ENCODE assay signal across 18 cellular contexts in genomic region chr18:3610818-3611217, GRCh38.
A peak's percentile ranks its signal among the peaks of the same experiment; 100 is the strongest.
DNase-seq lines count a peak whose midpoint lies in the region; ATAC-seq and TF ChIP-seq lines count a peak whose summit lies in the region.
"Had no signal": no experiment of that assay in that cellular context is flagged by ENCODE, and none has a peak within 500 bp of the region (broad histone marks: within the 10 kb centered on the region; RNA-seq: fewer than 3 reads in every experiment).

No MANE protein-coding gene starts in this region.

- no peak overlapping the region for H3K56ac ChIP-seq in H9 (ENCODE audit: insufficient read length, low read depth, low read length)

- no peak overlapping the region for H3K4me3 ChIP-seq in AG04450 (ENCODE audit: low read depth, low read length)
- H3K4me3 ChIP-seq in RWPE2 (ENCODE audit: severe bottlenecking): no peak overlapping the region
- H3K4me3 ChIP-seq in fibroblast of lung (replicated peaks in 1 of 4; ENCODE audit: control extremely low read depth in 1 of 4, insufficient read depth in 1 of 4, low read depth in 3 of 4, low read length in 4 of 4): no peak overlapping the region
- H3K4me3 ChIP-seq: adrenal gland, gastrocnemius medialis had no signal

- no peak overlapping the region for H2BK12ac ChIP-seq in H9 (ENCODE audit: insufficient read length, low read depth, low read length)

- intact Hi-C loops in activated CD4-positive, alpha-beta memory T cell treated with anti-CD3 and anti-CD28 coated beads for 36 hours (cut with micrococcal nuclease): no loop called here

- no peak overlapping the region for H3K27ac Mint-ChIP-seq in H9
- no peak overlapping the region for H3K27ac Mint-ChIP-seq in activated CD4-positive, alpha-beta memory T cell treated with anti-CD3 and anti-CD28 coated beads for 36 hours

- no peak overlapping the region for H3T11ph ChIP-seq in H9 (ENCODE audit: low read length)

- no peak overlapping the region for H4K5ac ChIP-seq in H9 (ENCODE audit: insufficient read length, low read depth, low read length)

- H3K27ac ChIP-seq in AG04450 (ENCODE audit: low read depth, low read length) (peak overlapping the region; percentile 2), RWPE2 (ENCODE audit: poor library complexity, severe bottlenecking) (no peak overlapping the region), fibroblast of lung (ENCODE audit: insufficient read depth, low read length) (peak overlapping the region; percentile 22), H9 (ENCODE audit: insufficient read length, low read depth, low read length) (no peak overlapping the region)
- H3K27ac ChIP-seq: adrenal gland, gastrocnemius medialis had no signal

- H3K9me3 ChIP-seq in AG04450 (ENCODE audit: control insufficient read depth, insufficient read depth, low read length): no peaks in the 10 kb centered on the region
- no peaks in the 10 kb centered on the region for H3K9me3 ChIP-seq in RWPE2 (ENCODE audit: severe bottlenecking)
- H3K9me3 ChIP-seq in fibroblast of lung (ENCODE audit: control insufficient read depth, insufficient read depth, low read depth, low read length): no peaks in the 10 kb centered on the region
- no peaks in the 10 kb centered on the region for H3K9me3 ChIP-seq in H9 (ENCODE audit: control insufficient read depth, low read depth, low read length)
- H3K9me3 ChIP-seq: adrenal gland, gastrocnemius medialis had no signal

- POLR2A ChIA-PET in AG04450 (lab: Yijun Ruan, JAX): no interaction called here
- POLR2A ChIA-PET in activated CD4-positive, alpha-beta memory T cell treated with anti-CD3 and anti-CD28 coated beads for 36 hours (lab: Charles Lee): interaction anchor here (0.6 kb wide), 1 partner anchor 143 kb away, joined by 3 read pairs; no protein-coding TSS in a partner anchor

- no peaks in the 10 kb centered on the region for H3K23me2 ChIP-seq in H9 (ENCODE audit: insufficient read length, low read depth, low read length, poor library complexity, severe bottlenecking)

- H4K20me1 ChIP-seq in fibroblast of lung (ENCODE audit: control insufficient read depth, extremely low read depth, insufficient read depth, low read length) (no peaks in the 10 kb centered on the region), H9 (ENCODE audit: control insufficient read depth, insufficient read depth, insufficient read length) (no peaks in the 10 kb centered on the region)

- CTCF ChIA-PET in AG04450 (lab: Charles Lee): interaction anchor here (1.1 kb wide), 1 partner anchor 55 kb away, joined by 4 read pairs; no protein-coding TSS in a partner anchor
- CTCF ChIA-PET in activated CD4-positive, alpha-beta memory T cell treated with anti-CD3 and anti-CD28 coated beads for 36 hours (lab: Charles Lee): interaction anchor here (0.7 to 1.4 kb wide), 4 partner anchors 14 to 1527 kb away, joined by 3 to 5 read pairs (median 4); no protein-coding TSS in a partner anchor

- H3K79me2 ChIP-seq in fibroblast of lung (ENCODE audit: control insufficient read depth, insufficient read depth, low read length) (peaks cover 2% of the 10 kb centered on the region), H9 (ENCODE audit: insufficient read depth, low read length) (no peaks in the 10 kb centered on the region; the same call in 1 of the 2 replicates)

- H2BK15ac ChIP-seq in H9 (ENCODE audit: low read depth, low read length): no peak overlapping the region

- peaks cover 22 to 35% (median 23%) of the 10 kb centered on the region in 3 experiments for H3K36me3 Mint-ChIP-seq in H9 (ENCODE audit: insufficient read depth in 1 of 3, low read depth in 3 of 3)
- H3K36me3 Mint-ChIP-seq in activated CD4-positive, alpha-beta memory T cell treated with anti-CD3 and anti-CD28 coated beads for 36 hours: no peaks in the 10 kb centered on the region

- H3K4me1 ChIP-seq in RWPE2 (ENCODE audit: insufficient read depth, poor library complexity, severe bottlenecking) (peaks cover 7% of the 10 kb centered on the region), fibroblast of lung (ENCODE audit: control insufficient read depth, extremely low read depth, insufficient read depth, low read length) (peaks cover 8% of the 10 kb centered on the region), H9 (ENCODE audit: insufficient read depth, low read length) (peaks cover 6% of the 10 kb centered on the region; the same call in 1 of the 2 replicates)

- H2BK20ac ChIP-seq in H9 (ENCODE audit: low read depth, low read length, poor library complexity, severe bottlenecking): no peak overlapping the region

- peak; percentile 45; the same call in 1 of the 3 replicates for ATAC-seq in RWPE2 (ENCODE audit: low read depth)
- ATAC-seq in GM18498 (IDR thresholded peaks at IDR 0.05; ENCODE audit: unreplicated experiment): no peak
- ATAC-seq: gastrocnemius medialis had no signal

- no peak for TF ChIP-seq CTCF in AG04450 (IDR thresholded peaks at IDR 0.05; ENCODE audit: low read depth, low read length)
- TF ChIP-seq CTCF in RWPE2 (IDR thresholded peaks at IDR 0.05; ENCODE audit: poor library complexity, severe bottlenecking): no peak
- no peak for TF ChIP-seq CTCF in fibroblast of lung (conservative IDR thresholded peaks at IDR 0.05 in 1 of 2, IDR thresholded peaks at IDR 0.05 in 1 of 2; ENCODE audit: low read depth in 1 of 2, low read length in 2 of 2)
- no peak for TF ChIP-seq CTCF in H9 (conservative IDR thresholded peaks at IDR 0.05)

- no peak overlapping the region for H2AK5ac ChIP-seq in H9 (ENCODE audit: insufficient read length, low read length)

- H2AFZ ChIP-seq in fibroblast of lung (ENCODE audit: low read length) (no peak overlapping the region), H9 (ENCODE audit: low read length) (no peak overlapping the region)

- H2BK5ac ChIP-seq in H9 (ENCODE audit: insufficient read length, low read length): no peak overlapping the region

- no CpG with 5 or more reads among the region's 6 CpGs for WGBS in H9 (ENCODE audit: extremely low coverage, insufficient read length, low lambda C conversion rate)

- H4K91ac ChIP-seq in H9 (ENCODE audit: insufficient read length, low read depth, low read length): no peak overlapping the region

- H2BK120ac ChIP-seq in H9 (ENCODE audit: low read depth, low read length, poor library complexity, severe bottlenecking): no peak overlapping the region

- H3K9me3 Mint-ChIP-seq in H9: no peaks in the 10 kb centered on the region
- H3K9me3 Mint-ChIP-seq in activated CD4-positive, alpha-beta memory T cell treated with anti-CD3 and anti-CD28 coated beads for 36 hours: no peaks in the 10 kb centered on the region
- H3K9me3 Mint-ChIP-seq: dendritic cell treated with granulocyte-macrophage colony-stimulating factor and Interleukin-4, amounts not matched to agents 40 ng/mL and 50 ng/mL, for 4 days had no signal

- H3K9ac ChIP-seq in fibroblast of lung (ENCODE audit: insufficient read depth, low read length): no peak overlapping the region
- H3K9ac ChIP-seq in H9 (ENCODE audit: extremely low read depth, insufficient read length, low read length): no peak overlapping the region

- DNase-seq in AG04450 (ENCODE audit: low read depth, low spot score) (no peak), ELR (ENCODE audit: low read depth) (peak; percentile 53), RWPE2 (ENCODE audit: low spot score) (no peak), fibroblast of lung (ENCODE audit: low read depth in 2 of 2) (peak in 1 of 2 donors; percentile 70), H9 (no peak), retina (no peak)
- DNase-seq in activated CD4-positive, alpha-beta memory T cell treated with anti-CD3 and anti-CD28 coated beads for 36 hours: no peak
- DNase-seq: gastrocnemius medialis, islet precursor cell, KBM-7, NCI-H1048, NCI-H1930, NCI-H226, NCI-H774, nucleus accumbens had no signal

- peaks cover 28 to 34% of the 10 kb centered on the region in 2 experiments for H3K4me1 Mint-ChIP-seq in H9
- peaks cover 18% of the 10 kb centered on the region for H3K4me1 Mint-ChIP-seq in activated CD4-positive, alpha-beta memory T cell treated with anti-CD3 and anti-CD28 coated beads for 36 hours (ENCODE audit: low read depth)

- no peak overlapping the region for H3K23ac ChIP-seq in H9 (ENCODE audit: insufficient read length, low read depth, low read length)

- H3K14ac ChIP-seq in H9 (ENCODE audit: insufficient read depth, low read length): no peak overlapping the region

- no peak overlapping the region for H3K18ac ChIP-seq in H9 (ENCODE audit: insufficient read length, low read depth, low read length)

- no peak overlapping the region for H3K4me3 Mint-ChIP-seq in H9
- H3K4me3 Mint-ChIP-seq in activated CD4-positive, alpha-beta memory T cell treated with anti-CD3 and anti-CD28 coated beads for 36 hours: no peak overlapping the region
- H3K4me3 Mint-ChIP-seq: dendritic cell treated with granulocyte-macrophage colony-stimulating factor and Interleukin-4, amounts not matched to agents 40 ng/mL and 50 ng/mL, for 4 days had no signal

- H4K8ac ChIP-seq in H9 (replicated peaks; ENCODE audit: insufficient read length, low read depth, low read length): no peak overlapping the region

- H3K4me2 ChIP-seq in fibroblast of lung (ENCODE audit: extremely low read depth, insufficient read depth, low read length) (no peak overlapping the region), H9 (ENCODE audit: insufficient read depth, insufficient read length, low read length) (no peak overlapping the region)

- no peaks in the 10 kb centered on the region for H3K27me3 Mint-ChIP-seq in H9 (ENCODE audit: low read depth)
- H3K27me3 Mint-ChIP-seq in activated CD4-positive, alpha-beta memory T cell treated with anti-CD3 and anti-CD28 coated beads for 36 hours: no peaks in the 10 kb centered on the region
- H3K27me3 Mint-ChIP-seq: dendritic cell treated with granulocyte-macrophage colony-stimulating factor and Interleukin-4, amounts not matched to agents 40 ng/mL and 50 ng/mL, for 4 days had no signal

- no peak overlapping the region for H3K4ac ChIP-seq in H9 (ENCODE audit: low read depth, low read length)

- H3K79me1 ChIP-seq in H9 (ENCODE audit: insufficient read depth, low read depth, low read length, poor library complexity, severe bottlenecking): no peaks in the 10 kb centered on the region

- H3K36me3 ChIP-seq in RWPE2 (ENCODE audit: low read depth) (no peaks in the 10 kb centered on the region), fibroblast of lung (ENCODE audit: control insufficient read depth, insufficient read depth, low read length) (no peaks in the 10 kb centered on the region)
- H3K36me3 ChIP-seq: adrenal gland, gastrocnemius medialis had no signal

- H3K27me3 ChIP-seq in AG04450 (ENCODE audit: control insufficient read depth, insufficient read depth, low read length) (no peaks in the 10 kb centered on the region), RWPE2 (ENCODE audit: insufficient read depth, poor library complexity, severe bottlenecking) (no peaks in the 10 kb centered on the region), fibroblast of lung (ENCODE audit: control insufficient read depth, insufficient read depth, low read length) (no peaks in the 10 kb centered on the region), H9 (ENCODE audit: insufficient read depth, low read length) (no peaks in the 10 kb centered on the region)
- H3K27me3 ChIP-seq: adrenal gland had no signal

Comparison
In these comparisons a context has a peak if more than half of its experiments do, and no peak if none do; other contexts are left out.
1. H3K27ac ChIP-seq: peak in AG04450 (single experiment) and fibroblast of lung (single experiment); none in RWPE2 (single experiment) and H9 (single experiment).